ENCODE assay signal across 8 cellular contexts in genomic region chr3:149657458-149657795, GRCh38.
A peak's percentile ranks its signal among the peaks of the same experiment; 100 is the strongest.
DNase-seq lines count a peak whose midpoint lies in the region; ATAC-seq and TF ChIP-seq lines count a peak whose summit lies in the region.

No MANE protein-coding gene starts in this region.

- H3K9me3 ChIP-seq in iPS-18c (ENCODE audit: control insufficient read depth, insufficient read depth, low read length): peaks cover 2% of the 10 kb centered on the region

- no peak for ATAC-seq in GM21526 (IDR thresholded peaks at IDR 0.05; ENCODE audit: low FRiP score, unreplicated experiment)

- DNase-seq in GM03348 (ENCODE audit: low spot score): peak; percentile 67
- peak; percentile 26 for DNase-seq in HS-5 (ENCODE audit: low read depth)
- DNase-seq in astrocyte of the cerebellum (ENCODE audit: low read depth): no peak
- DNase-seq in smooth muscle cell of the brain vasculature (ENCODE audit: low read depth, low spot score): peak; percentile 24
- DNase-seq in stimulated activated CD4-positive, alpha-beta T cell treated with anti-CD3 and anti-CD28 coated beads, Interleukin-4, amount 100 ng/mL, for 24 hours: no peak
- no peak for DNase-seq in effector CD8-positive, alpha-beta T cell (lab: John Stamatoyannopoulos, UW)

- no peak for TF ChIP-seq CTCF in astrocyte of the cerebellum (IDR thresholded peaks at IDR 0.05; ENCODE audit: low read depth, low read length, missing control alignments)

- H3K4me3 ChIP-seq in astrocyte of the cerebellum (ENCODE audit: low read depth, low read length): peak overlapping the region; percentile 83
- H3K4me3 ChIP-seq in iPS-18c (ENCODE audit: insufficient read depth, low read depth, low read length): peak overlapping the region; percentile 88

- in situ Hi-C loops in astrocyte of the cerebellum (cut with HindIII; ENCODE audit: low sequenced_read_pairs): no loop called here

Comparison
In these comparisons a context has a peak if more than half of its experiments do, and no peak if none do; other contexts are left out.
1. DNase-seq: peak in GM03348 (single experiment), HS-5 (single experiment) and smooth muscle cell of the brain vasculature (single experiment); none in astrocyte of the cerebellum (single experiment), stimulated activated CD4-positive, alpha-beta T cell treated with anti-CD3 and anti-CD28 coated beads, Interleukin-4, amount 100 ng/mL, for 24 hours (single experiment) and effector CD8-positive, alpha-beta T cell (single experiment).